In the genomic region with DNA sequence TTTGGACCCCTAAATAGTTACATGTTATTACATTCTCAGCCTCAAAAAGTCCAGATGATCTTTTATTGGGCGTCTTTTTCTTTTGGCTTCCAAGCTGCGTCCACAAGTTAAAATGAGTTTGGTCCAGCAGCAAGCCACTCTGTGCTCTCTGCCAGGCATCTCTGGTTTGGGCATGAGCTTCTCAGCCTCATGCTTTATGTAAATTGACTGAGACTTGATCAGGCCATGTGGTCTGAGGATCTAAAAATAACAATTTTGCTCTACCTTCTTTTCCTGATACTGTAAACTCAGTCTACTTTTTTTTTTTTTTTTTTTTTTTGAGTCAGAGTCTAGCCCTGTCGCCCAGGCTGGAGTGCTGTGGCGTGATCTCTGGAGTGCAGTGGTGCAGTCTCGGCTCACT, we compare ENCODE assay signal across 32 cellular contexts. TPM values are rescaled to one million over a fixed set of nuclear protein-coding genes. Genes with fewer than 3 reads are reported as not detected.
"Had no signal": no experiment of that assay in that cellular context is flagged by ENCODE, and none has a peak within 500 bp of the region (broad histone marks: within the 10 kb centered on the region; RNA-seq: fewer than 3 reads in every experiment).

No MANE protein-coding gene starts in this region.

- H3K9ac ChIP-seq: SK-N-SH had no signal

- H3K27me3 ChIP-seq: Peyer's patch, SJSA1 had no signal

- ATAC-seq: PC-3 had no signal

- H3K9me3 ChIP-seq: MG63, Peyer's patch, SJSA1, SK-N-SH had no signal

- H3K9me2 ChIP-seq: SK-N-SH had no signal

- H3K4me1 ChIP-seq: Peyer's patch, SJSA1 had no signal

- H3K27ac ChIP-seq: Peyer's patch, SJSA1 had no signal

- H3K4me2 ChIP-seq: SK-N-SH had no signal

- H3K4me3 ChIP-seq: MG63, Peyer's patch, SJSA1 had no signal

- H3K36me3 ChIP-seq: MG63, Peyer's patch, SJSA1 had no signal

- DNase-seq: Kasumi-1, MG63, MV-4-11, NCI-H1092, NCI-H1105, NCI-H1417 treated with DMSO at 0.1 percent for 48 hours, NCI-H1436 treated with DMSO at 0.1 percent for 48 hours, NCI-H1694 treated with DMSO at 0.1 percent for 48 hours, NCI-H1930, NCI-H2029 treated with DMSO at 0.1 percent for 48 hours, NCI-H2081 treated with DMSO at 0.1 percent for 48 hours, NCI-H2107, NCI-H2171, NCI-H226, NCI-H446 treated with DMSO at 0.1 percent for 48 hours, NCI-H510A, NCI-H524, NCI-H526, NCI-H69, NCI-H748 treated with DMSO at 0.1 percent for 48 hours, NCI-H82, OCI-M1, PC-3, Peyer's patch, Right ventricle myocardium superior, RPMI8226, SHP77 treated with DMSO at 0.1 percent for 48 hours, SK-N-SH, SW 1271, T-helper 1 cell had no signal

RNA-seq across cellular contexts. Expression of gene GAD2, which starts 15.6 kb away (rescaled TPM):
- total RNA-seq: M059J, PC-3, Peyer's patch, Right ventricle myocardium superior, SJSA1 had no signal
- polyA plus RNA-seq: SK-N-SH had no signal
